25 cellular contexts compared by ENCODE assay signal in the genomic region with DNA sequence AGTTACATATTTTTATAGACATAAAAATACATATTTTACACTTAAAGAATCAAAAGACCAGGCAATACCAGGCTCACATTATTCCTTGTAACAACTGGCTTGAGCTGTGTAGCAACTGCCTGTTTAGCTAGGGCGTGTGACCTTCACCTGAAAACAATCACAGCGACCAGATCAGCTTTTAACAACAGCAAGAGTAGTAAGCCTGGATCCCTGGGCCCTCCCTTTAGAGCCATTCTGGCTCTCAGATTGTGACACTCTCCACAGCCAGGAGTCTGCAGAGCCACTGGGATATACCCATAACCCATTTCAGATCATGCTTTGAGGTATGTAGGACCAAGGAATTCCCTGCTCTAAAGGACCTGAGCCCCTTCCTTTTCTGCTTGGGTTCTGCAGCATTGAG. TPM values are rescaled to one million over a fixed set of nuclear protein-coding genes. Genes with fewer than 3 reads are reported as not detected.
"Had no signal": no experiment of that assay in that cellular context is flagged by ENCODE, and none has a peak within 500 bp of the region (broad histone marks: within the 10 kb centered on the region; RNA-seq: fewer than 3 reads in every experiment).

No MANE protein-coding gene starts in this region.

- H3K4me3 ChIP-seq: SK-N-MC had no signal

- H3K27ac ChIP-seq: SK-N-MC had no signal

- DNase-seq: activated CD4-positive, alpha-beta memory T cell treated with anti-CD3 and anti-CD28 coated beads, Interleukin-2, amount 10 ng/mL, durations not matched to agents 7 days and 5 days; activated CD4-positive, alpha-beta T cell treated with anti-CD3 and anti-CD28 coated beads for 36 hours; activated CD4-positive, alpha-beta T cell treated with anti-CD3 and anti-CD28 coated beads, Interleukin-2, amount 50 U/mL, for 1 hour; activated gamma-delta T cell; activated naive CD4-positive, alpha-beta T cell treated with anti-CD3 and anti-CD28 coated beads for 36 hours; activated T-cell treated with anti-CD3 and anti-CD28 coated beads for 4 hours; activated T-cell treated with anti-CD3 and anti-CD28 coated beads, Interleukin-2, amount 50 U/mL, for 48 hours; Karpas-422; MM.1S; NCI-H1105; NCI-H1436; NCI-H1694 treated with DMSO at 0.1 percent for 48 hours; NCI-H2081 treated with DMSO at 0.1 percent for 48 hours; NCI-H446; NCI-H524; NCI-H748 treated with DMSO at 0.1 percent for 48 hours; OCI-M1; RPMI8226; T-cell; T-helper 2 cell; T1000 had no signal

- ATAC-seq: activated CD4-positive, alpha-beta T cell treated with anti-CD3 and anti-CD28 coated beads for 36 hours; activated T-helper 17 cell treated with anti-CD3 and anti-CD28 coated beads, Interleukin-2, amount 50 U/mL, for 72 hours; Panc1; Right ventricle myocardium inferior; T-cell had no signal

RNA-seq across cellular contexts. Expression of a gene that starts 29.4 kb away (rescaled TPM):
- total RNA-seq: Right ventricle myocardium inferior had no signal
